In the genomic region with DNA sequence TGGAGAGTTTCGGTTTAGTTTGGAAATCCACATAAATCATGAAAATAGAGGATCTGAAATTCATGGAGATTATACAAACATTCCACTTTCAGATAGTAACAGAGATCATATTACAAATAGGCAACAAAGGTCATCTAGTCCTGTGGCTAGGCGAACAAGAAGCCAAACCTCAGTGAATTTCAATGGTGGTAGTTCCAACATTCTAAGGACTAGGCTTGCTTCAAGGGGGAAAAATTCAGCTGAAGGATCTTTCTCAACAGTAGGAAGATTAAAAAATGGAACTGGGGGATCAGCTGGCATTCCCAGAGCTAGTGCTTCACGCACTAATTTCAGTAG, we compare ENCODE assay signal across 17 cellular contexts. TPM values are rescaled to one million over a fixed set of nuclear protein-coding genes. Genes with fewer than 3 reads are reported as not detected.
DNase-seq lines count a peak whose midpoint lies in the region; ATAC-seq and TF ChIP-seq lines count a peak whose summit lies in the region.
"Had no signal": no experiment of that assay in that cellular context is flagged by ENCODE, and none has a peak within 500 bp of the region (broad histone marks: within the 10 kb centered on the region; RNA-seq: fewer than 3 reads in every experiment).

No MANE protein-coding gene starts in this region.

- intact Hi-C loops in activated T-helper 1 cell treated with anti-CD3 and anti-CD28 coated beads, Interleukin-12 subunit alpha, Interleukin-12 subunit beta, Interleukin-2, Interleukin-4 antibody, amounts not matched to agents 30 ng/mL and 10 ng/mL and 1 ng/mL, durations not matched to agents 14 hours and 24 hours and 36 hours (cut with micrococcal nuclease), result no loop called here

- WGBS in tibial nerve, 2 donors, result 77 to 85% methylated on average over 3 of the region's 3 CpGs

- TF ChIP-seq CTCF in fibroblast of the aortic adventitia (IDR thresholded peaks at IDR 0.05; ENCODE audit: insufficient read depth, low read length) (no peak), tibial nerve (IDR thresholded peaks at IDR 0.05) (no peak)

- no peak overlapping the region for H3K27ac ChIP-seq in tibial nerve
- H3K27ac ChIP-seq: heart right ventricle, prostate gland had no signal

- H3K4me3 Mint-ChIP-seq in activated T-cell treated with anti-CD3 and anti-CD28 coated beads, Interleukin-2, amount 50 U/mL, for 24 hours, result peak overlapping the region; percentile 2
- no peak overlapping the region for H3K4me3 Mint-ChIP-seq in activated T-helper 1 cell treated with anti-CD3 and anti-CD28 coated beads, Interleukin-12 subunit alpha, Interleukin-12 subunit beta, Interleukin-2, Interleukin-4 antibody, amounts not matched to agents 30 ng/mL and 10 ng/mL and 1 ng/mL, durations not matched to agents 14 hours and 24 hours and 36 hours
- no peak overlapping the region for H3K4me3 Mint-ChIP-seq in stimulated activated memory B cell treated with anti-CD40 and anti-IgM and Interleukin-4, amounts not matched to agents 10 μg/mL and 1 μg/mL and 100 μg/mL, for 72 hours

- H3K4me3 ChIP-seq in fibroblast of the aortic adventitia (ENCODE audit: low read depth, low read length) (no peak overlapping the region), tibial nerve (no peak overlapping the region)
- H3K4me3 ChIP-seq: heart right ventricle, MG63, prostate gland had no signal

- H3K27me3 ChIP-seq in tibial nerve, result no peaks in the 10 kb centered on the region
- H3K27me3 ChIP-seq: heart right ventricle, MG63 had no signal

- no peak for ATAC-seq in stimulated activated memory B cell treated with anti-CD40 and anti-IgM and Interleukin-4, amounts not matched to agents 10 μg/mL and 1 μg/mL and 100 μg/mL, for 72 hours
- no peak for ATAC-seq in HG03196 (IDR thresholded peaks at IDR 0.05; ENCODE audit: unreplicated experiment)
- ATAC-seq: heart right ventricle, Panc1 had no signal

- no peak for TF ChIP-seq POLR2A in tibial nerve (IDR thresholded peaks at IDR 0.05)

- H3K9me3 Mint-ChIP-seq in activated T-cell treated with anti-CD3 and anti-CD28 coated beads, Interleukin-2, amount 50 U/mL, for 24 hours, result peaks cover 3% of the 10 kb centered on the region
- no peaks in the 10 kb centered on the region for H3K9me3 Mint-ChIP-seq in activated T-helper 1 cell treated with anti-CD3 and anti-CD28 coated beads, Interleukin-12 subunit alpha, Interleukin-12 subunit beta, Interleukin-2, Interleukin-4 antibody, amounts not matched to agents 30 ng/mL and 10 ng/mL and 1 ng/mL, durations not matched to agents 14 hours and 24 hours and 36 hours
- no peaks in the 10 kb centered on the region for H3K9me3 Mint-ChIP-seq in stimulated activated memory B cell treated with anti-CD40 and anti-IgM and Interleukin-4, amounts not matched to agents 10 μg/mL and 1 μg/mL and 100 μg/mL, for 72 hours

- peak overlapping the region; percentile 92 for H3K27ac Mint-ChIP-seq in activated T-cell treated with anti-CD3 and anti-CD28 coated beads, Interleukin-2, amount 50 U/mL, for 24 hours
- peak overlapping the region; percentile 56 for H3K27ac Mint-ChIP-seq in activated T-helper 1 cell treated with anti-CD3 and anti-CD28 coated beads, Interleukin-12 subunit alpha, Interleukin-12 subunit beta, Interleukin-2, Interleukin-4 antibody, amounts not matched to agents 30 ng/mL and 10 ng/mL and 1 ng/mL, durations not matched to agents 14 hours and 24 hours and 36 hours
- H3K27ac Mint-ChIP-seq in stimulated activated memory B cell treated with anti-CD40 and anti-IgM and Interleukin-4, amounts not matched to agents 10 μg/mL and 1 μg/mL and 100 μg/mL, for 72 hours, result peak overlapping the region; percentile 38

- H3K36me3 Mint-ChIP-seq in activated T-cell treated with anti-CD3 and anti-CD28 coated beads, Interleukin-2, amount 50 U/mL, for 24 hours (ENCODE audit: low read depth), result peaks cover 56% of the 10 kb centered on the region
- peaks cover 33% of the 10 kb centered on the region for H3K36me3 Mint-ChIP-seq in activated T-helper 1 cell treated with anti-CD3 and anti-CD28 coated beads, Interleukin-12 subunit alpha, Interleukin-12 subunit beta, Interleukin-2, Interleukin-4 antibody, amounts not matched to agents 30 ng/mL and 10 ng/mL and 1 ng/mL, durations not matched to agents 14 hours and 24 hours and 36 hours (ENCODE audit: low read depth)
- peaks cover 27% of the 10 kb centered on the region for H3K36me3 Mint-ChIP-seq in stimulated activated memory B cell treated with anti-CD40 and anti-IgM and Interleukin-4, amounts not matched to agents 10 μg/mL and 1 μg/mL and 100 μg/mL, for 72 hours

- H3K9me3 ChIP-seq in tibial nerve, result no peaks in the 10 kb centered on the region
- H3K9me3 ChIP-seq: heart right ventricle, MG63, prostate gland had no signal

- H3K27me3 Mint-ChIP-seq in activated T-cell treated with anti-CD3 and anti-CD28 coated beads, Interleukin-2, amount 50 U/mL, for 24 hours, result no peaks in the 10 kb centered on the region
- no peaks in the 10 kb centered on the region for H3K27me3 Mint-ChIP-seq in activated T-helper 1 cell treated with anti-CD3 and anti-CD28 coated beads, Interleukin-12 subunit alpha, Interleukin-12 subunit beta, Interleukin-2, Interleukin-4 antibody, amounts not matched to agents 30 ng/mL and 10 ng/mL and 1 ng/mL, durations not matched to agents 14 hours and 24 hours and 36 hours (ENCODE audit: insufficient read depth)
- H3K27me3 Mint-ChIP-seq in stimulated activated memory B cell treated with anti-CD40 and anti-IgM and Interleukin-4, amounts not matched to agents 10 μg/mL and 1 μg/mL and 100 μg/mL, for 72 hours, result no peaks in the 10 kb centered on the region

- peaks cover 0 to 6% (median 0%) of the 10 kb centered on the region in 3 donors for H3K36me3 ChIP-seq in tibial nerve
- H3K36me3 ChIP-seq: heart right ventricle, MG63, prostate gland had no signal

- DNase-seq in activated T-cell treated with anti-CD3 and anti-CD28 coated beads, Interleukin-2, amount 50 U/mL, for 24 hours, result no peak
- DNase-seq in activated T-cell treated with anti-CD3 and anti-CD28 coated beads for 4 hours (no peak), fibroblast of the aortic adventitia (ENCODE audit: low read depth) (peak; percentile 27), NCI-H2196 treated with DMSO at 0.1 percent for 48 hours (lab: John Stamatoyannopoulos, UW; ENCODE audit: unreplicated experiment) (no peak), tibial nerve (ENCODE audit: low spot score in 2 of 2) (no peak)
- no peak for DNase-seq in activated T-helper 1 cell treated with anti-CD3 and anti-CD28 coated beads, Interleukin-12 subunit alpha, Interleukin-12 subunit beta, Interleukin-2, Interleukin-4 antibody, amounts not matched to agents 30 ng/mL and 10 ng/mL and 1 ng/mL, durations not matched to agents 14 hours and 24 hours and 36 hours (ENCODE audit: low spot score)
- DNase-seq: COR-L47; heart right ventricle; kidney glomerular epithelial cell; MG63; NCI-H1930; NCI-H526; stimulated activated CD8-positive, alpha-beta memory T cell treated with anti-CD3 and anti-CD28 coated beads, Interleukin-4, amount 100 ng/mL, for 48 hours had no signal

- peaks cover 90% of the 10 kb centered on the region for H3K4me1 Mint-ChIP-seq in activated T-cell treated with anti-CD3 and anti-CD28 coated beads, Interleukin-2, amount 50 U/mL, for 24 hours (ENCODE audit: low read depth)
- peaks cover 79% of the 10 kb centered on the region for H3K4me1 Mint-ChIP-seq in activated T-helper 1 cell treated with anti-CD3 and anti-CD28 coated beads, Interleukin-12 subunit alpha, Interleukin-12 subunit beta, Interleukin-2, Interleukin-4 antibody, amounts not matched to agents 30 ng/mL and 10 ng/mL and 1 ng/mL, durations not matched to agents 14 hours and 24 hours and 36 hours (ENCODE audit: low read depth)
- H3K4me1 Mint-ChIP-seq in stimulated activated memory B cell treated with anti-CD40 and anti-IgM and Interleukin-4, amounts not matched to agents 10 μg/mL and 1 μg/mL and 100 μg/mL, for 72 hours, result peaks cover 84% of the 10 kb centered on the region

- H3K4me1 ChIP-seq in tibial nerve, result peaks cover 0 to 98% (median 44%) of the 10 kb centered on the region in 4 donors
- H3K4me1 ChIP-seq: prostate gland had no signal

- no peak for TF ChIP-seq EP300 in tibial nerve (IDR thresholded peaks at IDR 0.05)

RNA-seq across cellular contexts. Expression of a gene that starts 47.0 kb away (rescaled TPM):
- total RNA-seq in activated T-helper 1 cell treated with anti-CD3 and anti-CD28 coated beads, Interleukin-12 subunit alpha, Interleukin-12 subunit beta, Interleukin-2, Interleukin-4 antibody, amounts not matched to agents 30 ng/mL and 10 ng/mL and 1 ng/mL, durations not matched to agents 14 hours and 24 hours and 36 hours, result 41.9 and 43.1 TPM in 2 replicates
- total RNA-seq in fibroblast of the aortic adventitia (ENCODE audit: low replicate concordance) (3.2 and 10.5 TPM in 2 replicates), tibial nerve (100 to 1,000 TPM; 153 to 194 (median 176) TPM)

Comparison
In these comparisons a context has a peak if more than half of its experiments do, and no peak if none do; other contexts are left out.
1. H3K27ac Mint-ChIP-seq: peak in every context shown above with its lines; median percentile 92 in activated T-cell treated with anti-CD3 and anti-CD28 coated beads, Interleukin-2, amount 50 U/mL, for 24 hours; 56 in activated T-helper 1 cell treated with anti-CD3 and anti-CD28 coated beads, Interleukin-12 subunit alpha, Interleukin-12 subunit beta, Interleukin-2, Interleukin-4 antibody, amounts not matched to agents 30 ng/mL and 10 ng/mL and 1 ng/mL, durations not matched to agents 14 hours and 24 hours and 36 hours; 38 in stimulated activated memory B cell treated with anti-CD40 and anti-IgM and Interleukin-4, amounts not matched to agents 10 μg/mL and 1 μg/mL and 100 μg/mL, for 72 hours.